In genomic region chr22:41947181-41948080, GRCh38 we compare ENCODE assay signal across 8 cellular contexts. TPM values are rescaled to one million over a fixed set of nuclear protein-coding genes. Genes with fewer than 3 reads are reported as not detected.
DNase-seq lines count a peak whose midpoint lies in the region; ATAC-seq and TF ChIP-seq lines count a peak whose summit lies in the region.

No MANE protein-coding gene starts in this region.

- intact Hi-C loops in OCI-LY7 (cut with micrococcal nuclease; ENCODE audit: unreplicated experiment) = loop anchor here (2.0 to 5.0 kb wide), 3 partner anchors 115 to 495 kb away; partner anchors contain the start of genes SNU13 and SREBF2

- peak overlapping the region; percentile 92 for H3K9ac ChIP-seq in DND-41 (ENCODE audit: low read depth, low read length)

- H3K9me3 ChIP-seq in DND-41 (ENCODE audit: insufficient read depth, low read length, severe bottlenecking) (no peaks in the 10 kb centered on the region), OCI-LY7 (ENCODE audit: low read length) (no peaks in the 10 kb centered on the region), osteoblast (ENCODE audit: low read depth, low read length) (no peaks in the 10 kb centered on the region)

- TSS peak; percentile 73 for BruUV-seq in OCI-LY7 (replicated peaks; lab: Mats Ljungman, UMichigan)

- peak; percentile 39 for DNase-seq in DND-41
- peak; percentile 67 for DNase-seq in OCI-LY7 (ENCODE audit: low spot score)
- no peak for DNase-seq in epithelial cell of esophagus (ENCODE audit: low read depth)
- DNase-seq in osteoblast (ENCODE audit: insufficient read length, low spot score, missing footprints) = no peak
- no peak for DNase-seq in NCI-H1417 (lab: John Stamatoyannopoulos, UW)
- DNase-seq in ureter (ENCODE audit: low spot score) = no peak

- H3K4me1 ChIP-seq in DND-41 (ENCODE audit: insufficient read depth, low read length) = peaks cover 60% of the 10 kb centered on the region
- H3K4me1 ChIP-seq in OCI-LY7 (ENCODE audit: insufficient read depth, low read length, poor library complexity, severe bottlenecking) = peaks cover 78% of the 10 kb centered on the region
- peaks cover 18% of the 10 kb centered on the region for H3K4me1 ChIP-seq in osteoblast (ENCODE audit: insufficient read depth, low read length)

- H3K9me2 ChIP-seq in OCI-LY7 (ENCODE audit: insufficient read depth, low read length) = no peaks in the 10 kb centered on the region

- CTCF ChIA-PET in OCI-LY7 (lab: Charles Lee; ENCODE audit: unreplicated experiment) = interaction anchor here (0.7 to 1.6 kb wide), 3 partner anchors 11 to 250 kb away, joined by 3 to 5 read pairs (median 4); no protein-coding TSS in a partner anchor

- H4K20me1 ChIP-seq in DND-41 (ENCODE audit: insufficient read depth, low read length) (peaks cover 16% of the 10 kb centered on the region; the same call in 1 of the 2 replicates), OCI-LY7 (ENCODE audit: insufficient read depth, low read length) (no peaks in the 10 kb centered on the region), osteoblast (ENCODE audit: insufficient read depth, low read length) (no peaks in the 10 kb centered on the region)

- POLR2A ChIA-PET in OCI-LY7 (lab: Charles Lee) = interaction anchor here (0.5 to 1.9 kb wide), 17 partner anchors 9 to 1169 kb away, joined by 3 to 14 read pairs (median 3); partner anchors contain the start of genes CCDC134, SREBF2, TNFRSF13C and XRCC6

- H3K79me2 ChIP-seq in DND-41 (ENCODE audit: insufficient read depth, low read length) (peaks cover 55% of the 10 kb centered on the region), OCI-LY7 (ENCODE audit: insufficient read depth, low read depth, low read length) (peaks cover 66% of the 10 kb centered on the region), osteoblast (ENCODE audit: insufficient read depth, low read length) (peaks cover 9% of the 10 kb centered on the region)

- no peak for ATAC-seq in DND-41 (ENCODE audit: insufficient read depth, low read depth)
- no peak for ATAC-seq in GM19455 (IDR thresholded peaks at IDR 0.05; ENCODE audit: unreplicated experiment)
- ATAC-seq in HG03439 (IDR thresholded peaks at IDR 0.05; ENCODE audit: unreplicated experiment) = no peak

- H3K36me3 ChIP-seq in DND-41 (ENCODE audit: insufficient read depth, low read length) = peaks cover 33% of the 10 kb centered on the region
- peaks cover 40% of the 10 kb centered on the region for H3K36me3 ChIP-seq in OCI-LY7 (ENCODE audit: insufficient read depth, low read length)
- peaks cover 4% of the 10 kb centered on the region for H3K36me3 ChIP-seq in osteoblast (ENCODE audit: insufficient read depth, low read length)

- H3K27me3 ChIP-seq in DND-41 (ENCODE audit: insufficient read depth, low read length, poor library complexity) (no peaks in the 10 kb centered on the region), osteoblast (ENCODE audit: insufficient read depth, low read length) (no peaks in the 10 kb centered on the region)

- H3K4me3 ChIP-seq in DND-41 (ENCODE audit: low read depth in 1 of 2, low read length in 2 of 2) (peak overlapping the region; percentile 82 to 88; a peak in 3 of 4 replicates), OCI-LY7 (ENCODE audit: low read depth, low read length, poor library complexity, severe bottlenecking) (peak overlapping the region; percentile 94), epithelial cell of esophagus (ENCODE audit: low read length) (peak overlapping the region; percentile 81), osteoblast (ENCODE audit: insufficient read depth, low read length) (peak overlapping the region; percentile 96)

- H3K4me2 ChIP-seq in DND-41 (ENCODE audit: insufficient read depth, low read length) (peak overlapping the region; percentile 99), OCI-LY7 (ENCODE audit: low read length) (peak overlapping the region; percentile 88), osteoblast (ENCODE audit: insufficient read depth, low read length) (peak overlapping the region; percentile 99)

- H2AFZ ChIP-seq in DND-41 (ENCODE audit: low read depth, low read length) = peak overlapping the region; percentile 78
- peak overlapping the region; percentile 53; the same call in 1 of the 2 replicates for H2AFZ ChIP-seq in OCI-LY7 (ENCODE audit: low read length)
- peak overlapping the region; percentile 100 for H2AFZ ChIP-seq in osteoblast (ENCODE audit: low read length)

- TF ChIP-seq CTCF in DND-41 (IDR thresholded peaks at IDR 0.05; ENCODE audit: borderline replicate concordance, extremely low read depth, low read length, poor library complexity, severe bottlenecking) = peak; percentile 11
- TF ChIP-seq CTCF in OCI-LY7 (conservative IDR thresholded peaks at IDR 0.05; ENCODE audit: low read length) = no peak
- TF ChIP-seq CTCF in epithelial cell of esophagus (IDR thresholded peaks at IDR 0.05; ENCODE audit: insufficient read depth, low read depth, low read length, missing control alignments) = no peak
- TF ChIP-seq CTCF in osteoblast (IDR thresholded peaks at IDR 0.05; ENCODE audit: extremely low read depth, low read depth, low read length) = no peak

- H3K27ac ChIP-seq in DND-41 (ENCODE audit: low read length) = peak overlapping the region; percentile 97
- peak overlapping the region; percentile 75 for H3K27ac ChIP-seq in OCI-LY7 (ENCODE audit: low read depth, low read length, poor library complexity, severe bottlenecking)
- H3K27ac ChIP-seq in osteoblast (ENCODE audit: low read depth, low read length) = peak overlapping the region; percentile 63

RNA-seq across cellular contexts. Expression of gene CENPM, which starts 0.5 kb away (rescaled TPM):
- 347 and 354 TPM in 2 replicates for total RNA-seq in OCI-LY7 (2014; rRNA removed; shearing (Covaris generic))
- total RNA-seq in OCI-LY7 (2022) (189 and 217 TPM in 2 replicates), osteoblast (1.2 and 1.8 TPM in 2 replicates), ureter (1.2 TPM)

RNA-seq across cellular contexts. Expression of gene TNFRSF13C, which starts 20.8 kb away (rescaled TPM):
- total RNA-seq in OCI-LY7 (2014; rRNA removed; shearing (Covaris generic)) = 10.9 and 21.3 TPM in 2 replicates
- total RNA-seq in OCI-LY7 (2022) (65.0 and 67.8 TPM in 2 replicates), osteoblast (under 0.01 TPM in 2 replicates), ureter (0.36 TPM)

RNA-seq across cellular contexts. Expression of gene SEPTIN3, which starts 21.8 kb away (rescaled TPM):
- 0.46 and 1.1 TPM in 2 replicates for total RNA-seq in OCI-LY7 (2014; rRNA removed; shearing (Covaris generic))
- 1.9 and 2.1 TPM in 2 replicates for total RNA-seq in OCI-LY7 (2022)
- 0.29 and 0.36 TPM in 2 replicates for total RNA-seq in osteoblast
- total RNA-seq in ureter = 0.99 TPM

RNA-seq across cellular contexts. Expression of gene SHISA8, which starts 32.6 kb away (rescaled TPM):
- not detected in 2 replicates for total RNA-seq in OCI-LY7 (2014; rRNA removed; shearing (Covaris generic))
- total RNA-seq in OCI-LY7 (2022) = 0.61 and 0.74 TPM in 2 replicates
- not detected in 2 replicates for total RNA-seq in osteoblast
- total RNA-seq in ureter = not detected

Comparison
In these comparisons a context has a peak if more than half of its experiments do, and no peak if none do; other contexts are left out.
1. DNase-seq: peak in DND-41 (single experiment) and OCI-LY7 (single experiment); none in epithelial cell of esophagus (single experiment), osteoblast (single experiment), NCI-H1417 (0 of 3) and ureter (single experiment).
2. RNA of gene CENPM, which starts 0.5 kb away (total RNA-seq): 189 to 354 TPM in OCI-LY7; 1.2 to 1.8 TPM in osteoblast and 1.2 TPM in ureter (single experiment); every median in the first group is over 10 times any median in the second.
3. Peak in every context shown above with its lines, with median percentiles within 50 percentile points of each other: H2AFZ ChIP-seq, H3K27ac ChIP-seq, H3K4me2 ChIP-seq and H3K4me3 ChIP-seq.